Comparison of ENCODE assay signal across 15 cellular contexts in genomic region chr5:126599499-126599898, GRCh38. TPM values are rescaled to one million over a fixed set of nuclear protein-coding genes. Genes with fewer than 3 reads are reported as not detected.
DNase-seq lines count a peak whose midpoint lies in the region; ATAC-seq and TF ChIP-seq lines count a peak whose summit lies in the region.
"Had no signal": no experiment of that assay in that cellular context is flagged by ENCODE, and none has a peak within 500 bp of the region (broad histone marks: within the 10 kb centered on the region; RNA-seq: fewer than 3 reads in every experiment).

No MANE protein-coding gene starts in this region.

- H3K9me3 Mint-ChIP-seq in T-helper 2 cell treated with Interferon-gamma antibody and Interleukin-4, amounts not matched to agents 5 μg/mL and 100 μg/mL, for 36 hours: no peaks in the 10 kb centered on the region

- peaks cover 13% of the 10 kb centered on the region for H3K36me3 Mint-ChIP-seq in T-helper 2 cell treated with Interferon-gamma antibody and Interleukin-4, amounts not matched to agents 5 μg/mL and 100 μg/mL, for 36 hours (ENCODE audit: low read depth)

- H2AFZ ChIP-seq in DND-41 (ENCODE audit: low read depth, low read length): 0 out of 2 replicates have a peak overlapping the region, but pooled peaks have one; percentile 20
- peak overlapping the region; percentile 99 for H2AFZ ChIP-seq in osteoblast (ENCODE audit: low read length)

- TF ChIP-seq CTCF in DND-41 (IDR thresholded peaks at IDR 0.05; ENCODE audit: borderline replicate concordance, extremely low read depth, low read length, poor library complexity, severe bottlenecking) (no peak), RWPE1 (conservative IDR thresholded peaks at IDR 0.05; ENCODE audit: low read depth) (no peak), esophagus squamous epithelium (IDR thresholded peaks at IDR 0.05) (no peak), osteoblast (IDR thresholded peaks at IDR 0.05; ENCODE audit: extremely low read depth, low read depth, low read length) (no peak)

- H3K4me2 ChIP-seq in DND-41 (ENCODE audit: insufficient read depth, low read length) (no peak overlapping the region), osteoblast (ENCODE audit: insufficient read depth, low read length) (no peak overlapping the region)

- intact Hi-C loops in esophagus squamous epithelium (cut with DNase I): no loop called here

- H3K27ac Mint-ChIP-seq in T-helper 2 cell treated with Interferon-gamma antibody and Interleukin-4, amounts not matched to agents 5 μg/mL and 100 μg/mL, for 36 hours: no peak overlapping the region

- peaks cover 30% of the 10 kb centered on the region for H3K4me1 ChIP-seq in DND-41 (ENCODE audit: insufficient read depth, low read length)
- peaks cover 20 to 91% (median 43%) of the 10 kb centered on the region in 3 donors for H3K4me1 ChIP-seq in esophagus squamous epithelium
- peaks cover 9% of the 10 kb centered on the region for H3K4me1 ChIP-seq in osteoblast (ENCODE audit: insufficient read depth, low read length)

- H3K4me3 Mint-ChIP-seq in T-helper 2 cell treated with Interferon-gamma antibody and Interleukin-4, amounts not matched to agents 5 μg/mL and 100 μg/mL, for 36 hours: no peak overlapping the region

- H3K36me3 ChIP-seq in DND-41 (ENCODE audit: insufficient read depth, low read length) (peaks cover 15% of the 10 kb centered on the region), esophagus squamous epithelium (peaks cover 0 to 14% (median 0%) of the 10 kb centered on the region in 3 donors), osteoblast (ENCODE audit: insufficient read depth, low read length) (peaks cover 12% of the 10 kb centered on the region)

- ATAC-seq in DND-41 (ENCODE audit: insufficient read depth, low read depth): no peak
- ATAC-seq: body of pancreas had no signal

- H3K4me1 Mint-ChIP-seq in T-helper 2 cell treated with Interferon-gamma antibody and Interleukin-4, amounts not matched to agents 5 μg/mL and 100 μg/mL, for 36 hours (ENCODE audit: low read depth): peaks cover 10% of the 10 kb centered on the region

- H3K27me3 ChIP-seq in DND-41 (ENCODE audit: insufficient read depth, low read length, poor library complexity) (no peaks in the 10 kb centered on the region), esophagus squamous epithelium (no peaks in the 10 kb centered on the region), osteoblast (ENCODE audit: insufficient read depth, low read length) (no peaks in the 10 kb centered on the region)
- H3K27me3 ChIP-seq: body of pancreas, dorsolateral prefrontal cortex, Peyer's patch had no signal

- WGBS in esophagus squamous epithelium, 2 donors: 79 to 95% methylated on average over 7 of the region's 7 CpGs

- no peak for DNase-seq in DND-41
- no peak for DNase-seq in RWPE1 (ENCODE audit: low spot score)
- DNase-seq in esophagus squamous epithelium (lab: John Stamatoyannopoulos, UW): no peak
- DNase-seq in osteoblast (ENCODE audit: insufficient read length, low spot score, missing footprints): peak; percentile 11
- DNase-seq in T-helper 2 cell treated with Interferon-gamma antibody and Interleukin-4, amounts not matched to agents 5 μg/mL and 100 μg/mL, for 36 hours (ENCODE audit: low spot score): no peak
- no peak for DNase-seq in amniotic stem cell (lab: John Stamatoyannopoulos, UW)
- DNase-seq in NCI-H345 treated with DMSO at 0.1 percent for 48 hours (lab: John Stamatoyannopoulos, UW; ENCODE audit: unreplicated experiment): no peak
- DNase-seq in EL: no peak
- DNase-seq: activated naive CD4-positive, alpha-beta T cell treated with Interleukin-2 at 50 U/mL for 16 hours; dorsolateral prefrontal cortex; NCI-H2081 treated with DMSO at 0.1 percent for 48 hours; NCI-H526 treated with DMSO at 0.1 percent for 48 hours; Peyer's patch; SW 1271 had no signal

- peaks cover 18% of the 10 kb centered on the region for H3K27me3 Mint-ChIP-seq in T-helper 2 cell treated with Interferon-gamma antibody and Interleukin-4, amounts not matched to agents 5 μg/mL and 100 μg/mL, for 36 hours (ENCODE audit: low read depth)

- CTCF ChIA-PET in RWPE1 (lab: Yijun Ruan, JAX): no interaction called here

- no peak for TF ChIP-seq POLR2A in esophagus squamous epithelium (IDR thresholded peaks at IDR 0.05)

- H3K27ac ChIP-seq in DND-41 (ENCODE audit: low read length): no peak overlapping the region
- H3K27ac ChIP-seq in RWPE1: peak overlapping the region; percentile 77
- peak overlapping the region; percentile 83 to 94 (median 92) for H3K27ac ChIP-seq in esophagus squamous epithelium
- H3K27ac ChIP-seq in osteoblast (ENCODE audit: low read depth, low read length): no peak overlapping the region
- H3K27ac ChIP-seq: Peyer's patch had no signal

- POLR2A ChIA-PET in RWPE1 (lab: Yijun Ruan, JAX; ENCODE audit: low non-redundant PET): no interaction called here

- no peak overlapping the region for H3K4me3 ChIP-seq in DND-41 (ENCODE audit: low read depth in 1 of 2, low read length in 2 of 2)
- no peak overlapping the region for H3K4me3 ChIP-seq in esophagus squamous epithelium
- H3K4me3 ChIP-seq in osteoblast (ENCODE audit: insufficient read depth, low read length): no peak overlapping the region
- H3K4me3 ChIP-seq: body of pancreas, Peyer's patch had no signal

- no peak overlapping the region for H3K9ac ChIP-seq in DND-41 (ENCODE audit: low read depth, low read length)

- H3K79me2 ChIP-seq in DND-41 (ENCODE audit: insufficient read depth, low read length) (peaks cover 38% of the 10 kb centered on the region), osteoblast (ENCODE audit: insufficient read depth, low read length) (peaks cover 37% of the 10 kb centered on the region)

- H3K9me3 ChIP-seq in DND-41 (ENCODE audit: insufficient read depth, low read length, severe bottlenecking): peaks cover 8% of the 10 kb centered on the region
- H3K9me3 ChIP-seq in esophagus squamous epithelium: no peaks in the 10 kb centered on the region
- no peaks in the 10 kb centered on the region for H3K9me3 ChIP-seq in osteoblast (ENCODE audit: low read depth, low read length)
- H3K9me3 ChIP-seq: body of pancreas, Peyer's patch had no signal

- peaks cover 4% of the 10 kb centered on the region for H4K20me1 ChIP-seq in DND-41 (ENCODE audit: insufficient read depth, low read length)
- peaks cover 3% of the 10 kb centered on the region for H4K20me1 ChIP-seq in osteoblast (ENCODE audit: insufficient read depth, low read length)

RNA-seq across cellular contexts. Expression of gene PHAX, which starts 1.2 kb away (rescaled TPM):
- total RNA-seq in esophagus squamous epithelium (10 to 100 TPM; 40.3 to 59.5 (median 49.3) TPM), osteoblast (55.4 and 61.9 TPM in 2 replicates)

RNA-seq across cellular contexts. Expression of gene ALDH7A1, which starts 4.5 kb away (rescaled TPM):
- total RNA-seq in esophagus squamous epithelium: 10 to 100 TPM; 35.9 to 89.7 (median 48.2) TPM
- total RNA-seq in osteoblast: 39.1 and 50.4 TPM in 2 replicates

Comparison
In these comparisons a context has a peak if more than half of its experiments do, and no peak if none do; other contexts are left out.
1. H3K27ac ChIP-seq: peak in RWPE1 (single experiment) and esophagus squamous epithelium (4 of 4); none in DND-41 (single experiment) and osteoblast (single experiment).